1 cellular context compared by ENCODE assay signal in genomic region chr5:141655020-141655419, GRCh38.
TF ChIP-seq lines count a peak whose summit lies in the region.

No MANE protein-coding gene starts in this region.

TF ChIP-seq in HepG2, 621 proteins besides CTCF, POLR2A, EP300 and RAD21:
- TF ChIP-seq ZNF646 (CRISPR knock-in tag; IDR thresholded peaks at IDR 0.05) (peak; percentile 47; the same call in 1 of the 2 replicates), ZNF629 (CRISPR knock-in tag; conservative IDR thresholded peaks at IDR 0.05) (no peak)
